Comparison of ENCODE assay signal across 8 cellular contexts in the genomic region with DNA sequence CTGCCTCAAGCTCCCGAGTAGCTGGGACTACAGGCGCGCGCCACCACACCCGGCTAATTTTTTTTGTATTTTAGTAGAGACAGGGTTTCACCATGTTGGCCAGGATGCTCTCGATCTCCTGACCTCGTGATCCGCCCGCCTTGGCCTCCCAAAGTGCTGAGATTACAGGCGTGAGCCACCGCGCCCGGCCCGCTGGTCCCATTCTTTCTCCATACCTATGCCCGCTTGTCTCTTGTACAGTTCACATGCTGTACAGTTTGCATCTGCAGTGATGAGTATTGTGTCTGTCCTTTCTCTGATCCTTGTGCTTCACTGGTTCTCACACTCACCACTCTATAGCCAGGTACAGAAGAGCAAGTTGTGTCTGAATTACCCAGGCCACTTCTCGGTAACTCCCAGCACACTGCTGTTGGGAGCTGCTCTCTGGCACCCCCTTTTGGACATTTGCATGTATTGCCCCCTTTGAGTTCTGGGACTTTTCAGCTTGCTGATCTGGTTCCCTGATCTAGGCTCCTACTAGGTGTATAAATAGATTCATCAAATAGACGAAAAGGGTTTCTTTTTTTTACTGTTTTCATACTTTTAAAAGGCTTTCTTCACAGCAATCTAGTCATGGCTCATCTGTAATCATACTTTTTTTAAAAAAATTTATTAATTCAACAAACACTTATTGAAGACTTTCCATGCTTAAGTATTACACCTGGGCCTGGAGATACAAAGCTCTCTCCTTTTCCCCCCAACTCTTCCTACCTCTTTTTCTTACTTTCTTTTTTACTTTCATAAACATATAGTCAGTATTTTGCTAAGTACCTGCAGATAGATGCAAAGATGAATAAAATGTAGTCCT. TPM values are rescaled to one million over a fixed set of nuclear protein-coding genes. Genes with fewer than 3 reads are reported as not detected.
DNase-seq lines count a peak whose midpoint lies in the region; ATAC-seq, FAIRE-seq and TF ChIP-seq lines count a peak whose summit lies in the region.

No MANE protein-coding gene starts in this region.

- H3K4me3 ChIP-seq in parathyroid adenoma (ENCODE audit: low read depth, low read length) = no peak overlapping the region
- H3K4me3 ChIP-seq in aorta (ENCODE audit: low read length in 2 of 2) = no peak overlapping the region

- no peak overlapping the region for H2AFZ ChIP-seq in parathyroid adenoma

- H3K9me3 ChIP-seq in CD4-positive, alpha-beta T cell (ENCODE audit: control insufficient read depth, low read length) = no peaks in the 10 kb centered on the region
- H3K9me3 ChIP-seq in parathyroid adenoma (ENCODE audit: control insufficient read depth, low read length) (no peaks in the 10 kb centered on the region), aorta (ENCODE audit: control insufficient read depth, low read length) (no peaks in the 10 kb centered on the region)

- H3K4me1 Mint-ChIP-seq in CD4-positive, alpha-beta T cell (ENCODE audit: low read depth) = peaks cover 42% of the 10 kb centered on the region

- H3K4me2 ChIP-seq in parathyroid adenoma (ENCODE audit: low read length) = no peak overlapping the region

- H3K4me1 ChIP-seq in parathyroid adenoma = no peaks in the 10 kb centered on the region
- H3K4me1 ChIP-seq in aorta (ENCODE audit: control insufficient read depth in 1 of 2, insufficient read depth in 2 of 2, low read length in 2 of 2) = no peaks in the 10 kb centered on the region

- H3K27ac ChIP-seq in CD4-positive, alpha-beta T cell (ENCODE audit: low read depth, low read length) = no peak overlapping the region
- H3K27ac ChIP-seq in parathyroid adenoma (no peak overlapping the region), aorta (ENCODE audit: low read depth in 1 of 2, low read length in 2 of 2) (no peak overlapping the region)

- POLR2A ChIA-PET in CD4-positive, alpha-beta T cell (lab: Charles Lee) = interaction anchor here (0.5 to 2.4 kb wide), 10 partner anchors 17 to 511 kb away, joined by 3 to 9 read pairs (median 4); no protein-coding TSS in a partner anchor

- no peaks in the 10 kb centered on the region for H3K9me3 Mint-ChIP-seq in CD4-positive, alpha-beta T cell

- no peak for FAIRE-seq in frontal cortex (lab: Jason Lieb, UNC)

- WGBS in aorta, 2 donors = 84 to 86% methylated on average over 17 of the region's 17 CpGs

- TF ChIP-seq CTCF in CD4-positive, alpha-beta T cell (IDR thresholded peaks at IDR 0.05) = peak; percentile 89
- TF ChIP-seq CTCF in parathyroid adenoma (IDR thresholded peaks at IDR 0.05) = peak; percentile 84

- no peak overlapping the region for H3K4me3 Mint-ChIP-seq in CD4-positive, alpha-beta T cell

- peaks cover 44% of the 10 kb centered on the region for H3K36me3 Mint-ChIP-seq in CD4-positive, alpha-beta T cell (ENCODE audit: low read depth)

- ATAC-seq in CD4-positive, alpha-beta T cell (ENCODE audit: poor library complexity) = peak; percentile 99
- ATAC-seq in GM19455 (IDR thresholded peaks at IDR 0.05; ENCODE audit: unreplicated experiment) = peak; percentile 82
- ATAC-seq in aorta (ENCODE audit: low FRiP score) = peak; percentile 70

- H3K27me3 ChIP-seq in CD4-positive, alpha-beta T cell (ENCODE audit: control insufficient read depth, insufficient read depth, low read length) = no peaks in the 10 kb centered on the region
- H3K27me3 ChIP-seq in parathyroid adenoma (ENCODE audit: control insufficient read depth, insufficient read depth, low read length) (no peaks in the 10 kb centered on the region), aorta (ENCODE audit: control insufficient read depth in 1 of 2, insufficient read depth in 2 of 2, low read length in 1 of 2) (no peaks in the 10 kb centered on the region)

- H3K36me3 ChIP-seq in parathyroid adenoma (ENCODE audit: control insufficient read depth, insufficient read depth, low read length) = no peaks in the 10 kb centered on the region
- H3K36me3 ChIP-seq in aorta (ENCODE audit: control insufficient read depth in 1 of 2, insufficient read depth in 2 of 2, low read length in 1 of 2) = no peaks in the 10 kb centered on the region

- H3K27me3 Mint-ChIP-seq in CD4-positive, alpha-beta T cell = no peaks in the 10 kb centered on the region

- intact Hi-C loops in CD4-positive, alpha-beta T cell (cut with DNase I, micrococcal nuclease) = loop anchor here (1.0 to 2.0 kb wide), 2 partner anchors 32 to 184 kb away; no protein-coding TSS in a partner anchor
- intact Hi-C loops in aorta (cut with DNase I) = loop anchor here in 1 of 2 donors (2.0 to 5.0 kb wide), 2 partner anchors 182 to 229 kb away; no protein-coding TSS in a partner anchor

- H3K9ac ChIP-seq in parathyroid adenoma = no peak overlapping the region

- CTCF ChIA-PET in CD4-positive, alpha-beta T cell (lab: Charles Lee) = interaction anchor here (0.5 to 2.5 kb wide), 37 partner anchors 8 to 528 kb away, joined by 3 to 14 read pairs (median 4); no protein-coding TSS in a partner anchor

- no peaks in the 10 kb centered on the region for H3K79me2 ChIP-seq in parathyroid adenoma

- H3K27ac Mint-ChIP-seq in CD4-positive, alpha-beta T cell = no peak overlapping the region

- peak; percentile 50 to 66 (median 58) for DNase-seq in CD4-positive, alpha-beta T cell
- DNase-seq in LHCN-M2 (ENCODE audit: low read depth) (peak; percentile 64), SHP77 (lab: John Stamatoyannopoulos, UW) (peak; percentile 57 to 61), frontal cortex (ENCODE audit: low spot score in 2 of 2) (peak; percentile 5 to 27), aorta (no peak)
- peak; percentile 84 for DNase-seq in activated effector memory CD4-positive, alpha-beta T cell treated with anti-CD3 and anti-CD28 coated beads, Interleukin-2, amount 50 U/mL, for 16 hours

RNA-seq across cellular contexts. Expression of a gene that starts 53.5 kb away (rescaled TPM):
- total RNA-seq in CD4-positive, alpha-beta T cell = 10 to 100 TPM; 27.5 to 30.3 TPM
- not detected in 2 replicates for total RNA-seq in LHCN-M2 (2014; rRNA removed)
- polyA plus RNA-seq in LHCN-M2 (2012) = not detected
- 3.7 TPM for total RNA-seq in frontal cortex
- total RNA-seq in aorta = 10 to 100 TPM in 1 of 2 donors, 1 to 10 TPM in 1; 10.0 to 34.9 TPM
- 10 to 100 TPM in 1 of 2 donors, 1 to 10 TPM in 1; 1.9 to 13.5 TPM for polyA plus RNA-seq in aorta

Comparison
In these comparisons a context has a peak if more than half of its experiments do, and no peak if none do; other contexts are left out.
1. DNase-seq: peak in CD4-positive, alpha-beta T cell (10 of 10), LHCN-M2 (single experiment), SHP77 (2 of 2), activated effector memory CD4-positive, alpha-beta T cell treated with anti-CD3 and anti-CD28 coated beads, Interleukin-2, amount 50 U/mL, for 16 hours (single experiment) and frontal cortex (2 of 2); none in aorta (0 of 2).
2. Peak in every context shown above with its lines, with median percentiles within 50 percentile points of each other: ATAC-seq.